8 cellular contexts compared by ENCODE assay signal in the genomic region with DNA sequence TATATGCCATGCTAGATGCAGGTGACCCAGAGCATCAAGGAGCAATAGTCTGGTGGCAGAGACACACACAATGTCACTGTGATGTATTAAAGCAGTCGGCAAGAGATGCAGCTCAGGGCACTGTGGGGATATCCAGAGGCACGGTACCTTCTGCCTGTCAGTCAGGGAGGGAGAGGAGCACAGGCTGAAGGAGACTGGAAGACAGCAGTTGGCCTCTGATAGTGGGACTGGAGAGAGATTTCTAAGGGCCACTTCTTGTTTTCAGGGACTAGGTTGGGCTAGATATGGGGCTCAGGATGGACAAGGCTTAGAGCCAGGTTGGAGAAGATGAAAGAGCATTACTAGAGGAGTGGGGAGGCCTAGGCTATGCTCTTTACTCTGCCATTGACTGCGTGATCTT. TPM values are rescaled to one million over a fixed set of nuclear protein-coding genes. Genes with fewer than 3 reads are reported as not detected.
DNase-seq lines count a peak whose midpoint lies in the region; ATAC-seq, FAIRE-seq and TF ChIP-seq lines count a peak whose summit lies in the region.
"Not testable (repeated sequence)": the region's sequence is repeated elsewhere in the genome, so short reads cannot be mapped to it uniquely, and the experiment has no call there.

No MANE protein-coding gene starts in this region.

- not testable (repeated sequence) for H3K9me2 ChIP-seq in GM23248 (ENCODE audit: insufficient read depth)

- H2AFZ ChIP-seq in GM23248; K562 (ENCODE audit: low read depth, low read length): not testable (repeated sequence)

- in situ Hi-C loops in GM23248 (cut with MboI); K562 (cut with MboI): not testable (repeated sequence)

- CTCF ChIA-PET in K562 (lab: Yijun Ruan, JAX; ENCODE audit: low intra/inter-chr PET ratio): not testable (repeated sequence)

- peak; percentile 63 for FAIRE-seq in K562 (lab: Jason Lieb, UNC)

- H3K9me3 Mint-ChIP-seq in activated naive CD8-positive, alpha-beta T cell (ENCODE audit: low read depth); nephron: not testable (repeated sequence)

- not testable (repeated sequence) for H3K36me3 ChIP-seq in GM23248 (ENCODE audit: low read depth); K562 (ENCODE audit: control insufficient read depth, insufficient read depth, low read length); sigmoid colon; aorta (ENCODE audit: control insufficient read depth in 1 of 2, insufficient read depth in 2 of 2, low read length in 1 of 2)
- H3K36me3 ChIP-seq in esophagus muscularis mucosa: peaks cover 4 to 13% (median 9%) of the 10 kb centered on the region in 4 donors

- H3K4me2 ChIP-seq in GM23248 (ENCODE audit: unreplicated experiment); K562 (ENCODE audit: insufficient read depth, low read length): not testable (repeated sequence)

- BruUV-seq in K562 (replicated peaks; lab: Mats Ljungman, UMichigan): not testable (repeated sequence)

- H3K27ac ChIP-seq in GM23248 (peak overlapping the region; percentile 64; the same call in 1 of the 2 replicates), esophagus muscularis mucosa (replicated peaks in 1 of 4) (peak overlapping the region; percentile 63 to 68 (median 66)), sigmoid colon (peak overlapping the region in 3 of 4 donors; percentile 66 to 73 (median 72)), aorta (ENCODE audit: low read depth in 1 of 2, low read length in 2 of 2) (peak overlapping the region; percentile 29 to 75)
- H3K27ac ChIP-seq in K562 (ENCODE audit: extremely low read depth, low read depth, low read length): not testable (repeated sequence)

- not testable (repeated sequence) for H3K9me1 ChIP-seq in K562 (ENCODE audit: control insufficient read depth, insufficient read depth, low read length)

- TF ChIP-seq POLR2A in K562 (conservative IDR thresholded peaks at IDR 0.05); esophagus muscularis mucosa (IDR thresholded peaks at IDR 0.05; ENCODE audit: low read depth); sigmoid colon (IDR thresholded peaks at IDR 0.05): not testable (repeated sequence)

- TF ChIP-seq CTCF in K562 (IDR thresholded peaks at IDR 0.05 in 2 of 3, conservative IDR thresholded peaks at IDR 0.05 in 1 of 3; ENCODE audit: insufficient read depth in 2 of 3, low read depth in 1 of 3, low read length in 3 of 3); esophagus muscularis mucosa (IDR thresholded peaks at IDR 0.05); nephron (IDR thresholded peaks at IDR 0.05; ENCODE audit: unreplicated experiment in 3 of 3); sigmoid colon (IDR thresholded peaks at IDR 0.05): not testable (repeated sequence)

- ATAC-seq in T-helper 17 cell; K562; aorta (ENCODE audit: low FRiP score): not testable (repeated sequence)

- not testable (repeated sequence) for H3K4me3 ChIP-seq in GM23248; K562; esophagus muscularis mucosa; sigmoid colon; aorta (ENCODE audit: low read length in 2 of 2)

- H3K9ac ChIP-seq in GM23248; K562 (ENCODE audit: insufficient read depth in 1 of 2, low read depth in 2 of 2, low read length in 2 of 2): not testable (repeated sequence)

- not testable (repeated sequence) for DNase-seq in GM23248; T-helper 17 cell; K562 (ENCODE audit: extremely low read depth in 1 of 4, low spot score in 3 of 4); esophagus muscularis mucosa (ENCODE audit: extremely low spot score); sigmoid colon; aorta

- not testable (repeated sequence) for H3K79me2 ChIP-seq in GM23248 (ENCODE audit: insufficient read depth)
- H3K79me2 ChIP-seq in K562 (ENCODE audit: control insufficient read depth, insufficient read depth, low read length): peaks cover 12% of the 10 kb centered on the region

- intact Hi-C loops in K562 (cut with micrococcal nuclease); esophagus muscularis mucosa (cut with DNase I); sigmoid colon (cut with DNase I); aorta (cut with DNase I): not testable (repeated sequence)

- TF ChIP-seq EP300 in K562 (IDR thresholded peaks at IDR 0.05; ENCODE audit: low read length); esophagus muscularis mucosa (IDR thresholded peaks at IDR 0.05); sigmoid colon (IDR thresholded peaks at IDR 0.05): not testable (repeated sequence)

- peaks cover 21% of the 10 kb centered on the region for H3K4me1 ChIP-seq in GM23248 (ENCODE audit: insufficient read depth)
- peaks cover 8 to 18% of the 10 kb centered on the region in 2 experiments; a peak in 4 of 5 replicates for H3K4me1 ChIP-seq in K562 (replicated peaks in 1 of 2; ENCODE audit: control insufficient read depth in 2 of 2, insufficient read depth in 2 of 2, low read length in 2 of 2)
- peaks cover 13 to 36% (median 32%) of the 10 kb centered on the region in 4 donors for H3K4me1 ChIP-seq in esophagus muscularis mucosa
- H3K4me1 ChIP-seq in sigmoid colon: peaks cover 0 to 32% (median 27%) of the 10 kb centered on the region in 4 donors
- not testable (repeated sequence) for H3K4me1 ChIP-seq in aorta (ENCODE audit: control insufficient read depth in 1 of 2, insufficient read depth in 2 of 2, low read length in 2 of 2)

- not testable (repeated sequence) for TF ChIP-seq RAD21 in K562 (CRISPR knock-in tag; conservative IDR thresholded peaks at IDR 0.05 in 1 of 2, IDR thresholded peaks at IDR 0.05 in 1 of 2)

- not testable (repeated sequence) for H3F3A ChIP-seq in GM23248 (ENCODE audit: insufficient read depth)

- H3K4me3 Mint-ChIP-seq in T-helper 17 cell; activated naive CD8-positive, alpha-beta T cell; nephron: not testable (repeated sequence)

- H3K9me3 ChIP-seq in GM23248 (ENCODE audit: low read depth); T-helper 17 cell (ENCODE audit: control insufficient read depth, low read length, poor library complexity, severe bottlenecking); K562 (replicated peaks; ENCODE audit: control insufficient read depth, insufficient read depth, low read depth, low read length); esophagus muscularis mucosa; sigmoid colon; aorta (ENCODE audit: control insufficient read depth, low read length): not testable (repeated sequence)

- H3K4me1 Mint-ChIP-seq in T-helper 17 cell: peaks cover 25% of the 10 kb centered on the region
- H3K4me1 Mint-ChIP-seq in activated naive CD8-positive, alpha-beta T cell (ENCODE audit: low read depth): peaks cover 16% of the 10 kb centered on the region
- peaks cover 24% of the 10 kb centered on the region for H3K4me1 Mint-ChIP-seq in nephron

- POLR2A ChIA-PET in K562 (lab: Yijun Ruan, JAX): interaction anchor here (0.5 to 0.6 kb wide), 2 partner anchors 13 to 39 kb away, joined by 3 to 5 read pairs; no protein-coding TSS in a partner anchor

- not testable (repeated sequence) for H3K27me3 ChIP-seq in GM23248 (replicated peaks; ENCODE audit: insufficient read depth); K562 (ENCODE audit: control insufficient read depth in 2 of 2, insufficient read depth in 2 of 2, low read length in 2 of 2); esophagus muscularis mucosa; sigmoid colon; aorta (ENCODE audit: control insufficient read depth in 1 of 2, insufficient read depth in 2 of 2, low read length in 1 of 2)

- H3K27me3 Mint-ChIP-seq in T-helper 17 cell; activated naive CD8-positive, alpha-beta T cell; nephron (ENCODE audit: low read depth): not testable (repeated sequence)

- peak overlapping the region; percentile 89 for H3K27ac Mint-ChIP-seq in T-helper 17 cell
- H3K27ac Mint-ChIP-seq in activated naive CD8-positive, alpha-beta T cell: peak overlapping the region; percentile 4
- H3K27ac Mint-ChIP-seq in nephron: peak overlapping the region in 2 of 3 experiments; percentile 98 to 99

- H3K36me3 Mint-ChIP-seq in T-helper 17 cell (ENCODE audit: low read depth); activated naive CD8-positive, alpha-beta T cell; nephron (ENCODE audit: low read depth): not testable (repeated sequence)

- WGBS in GM23248 (ENCODE audit: low coverage in 1 of 2, low lambda C conversion rate in 2 of 2, missing lambda C conversion rate in 2 of 2), 2 experiments: 35 to 37% methylated on average over 3 of the region's 3 CpGs
- 6% methylated on average over 3 of the region's 3 CpGs for WGBS in K562 (ENCODE audit: insufficient coverage, low coverage, missing lambda C conversion rate)
- WGBS in esophagus muscularis mucosa: 100% methylated on average over 1 of the region's 3 CpGs
- 66 to 82% methylated on average over 3 of the region's 3 CpGs for WGBS in sigmoid colon, 2 donors
- WGBS in aorta, 2 donors: 93 to 94% methylated on average over 3 of the region's 3 CpGs

- not testable (repeated sequence) for H4K20me1 ChIP-seq in GM23248 (ENCODE audit: insufficient read depth); K562 (replicated peaks; ENCODE audit: control insufficient read depth, insufficient read depth, low read length)

RNA-seq across cellular contexts. Expression of a gene that starts 22.8 kb away (rescaled TPM):
- total RNA-seq in GM23248 (2014; rRNA removed; shearing (Covaris generic)): 39.6 and 61.4 TPM in 2 replicates
- 69.2 and 78.6 TPM in 2 replicates for polyA plus RNA-seq in GM23248 (2016; fragmentation: Nextera tagmentation; extraction: Ambion mirVana)
- total RNA-seq in T-helper 17 cell: 10 to 100 TPM; 20.7 to 28.5 TPM
- total RNA-seq in K562 (2011; cell fraction: chromatin; rRNA removed; ENCODE audit: low replicate concordance): 16.6 and 32.2 TPM in 2 replicates
- 41.9 and 55.9 TPM in 2 replicates for total RNA-seq in K562 (2011; cell fraction: nucleolus; rRNA removed)
- total RNA-seq in K562 (2011; cell fraction: nucleoplasm; rRNA removed): 26.1 and 28.5 TPM in 2 replicates
- total RNA-seq in K562 (2014; rRNA removed): 98.4 and 165 TPM in 2 replicates
- total RNA-seq in K562 (2014; rRNA removed; fragmentation: Illumina TruSeq; extraction: Trizol): 37.3 and 44.6 TPM in 2 replicates
- 65.1 and 66.9 TPM in 2 replicates for total RNA-seq in K562 (2015; rRNA removed; fragmentation: Illumina TruSeq; extraction: Trizol)
- total RNA-seq in K562 (2021): 73.8 and 83.3 TPM in 2 replicates
- 65.8 and 73.3 TPM in 2 replicates for polyA plus RNA-seq in K562 (2011; rRNA removed)
- polyA plus RNA-seq in K562 (2011; cell fraction: cytosol; rRNA removed): 102 and 177 TPM in 2 replicates
- polyA plus RNA-seq in K562 (2011; cell fraction: nucleus; rRNA removed): 65.2 and 88.3 TPM in 2 replicates
- polyA plus RNA-seq in K562 (2012): 79.8 and 86.4 TPM in 2 replicates
- 80.0 and 88.4 TPM in 2 replicates for polyA plus RNA-seq in K562 (2014; fragmentation: Illumina TruSeq; extraction: Trizol)
- 10 to 100 TPM; 29.1 to 66.3 TPM for polyA plus RNA-seq in K562 (2014; fragmentation: Nextera tagmentation; extraction: Ambion mirVana)
- 83.5 and 90.5 TPM in 2 replicates for polyA plus RNA-seq in K562 (2014; rRNA removed)
- polyA minus RNA-seq in K562 (2011; rRNA and poly(A)+ RNA removed): 25.2 and 38.9 TPM in 2 replicates
- 35.6 and 41.5 TPM in 2 replicates for polyA minus RNA-seq in K562 (2011; cell fraction: cytosol; rRNA and poly(A)+ RNA removed)
- 26.3 and 28.4 TPM in 2 replicates for polyA minus RNA-seq in K562 (2011; cell fraction: nucleus; rRNA and poly(A)+ RNA removed)
- total RNA-seq in esophagus muscularis mucosa: 10 to 100 TPM; 34.1 to 52.8 (median 38.0) TPM
- 10 to 100 TPM; 15.5 to 29.8 (median 27.7) TPM for total RNA-seq in sigmoid colon
- polyA plus RNA-seq in sigmoid colon: 10 to 100 TPM; 51.7 to 69.7 (median 53.2) TPM
- total RNA-seq in aorta: 10 to 100 TPM; 20.3 to 21.3 TPM
- polyA plus RNA-seq in aorta: 10 to 100 TPM; 26.2 to 52.9 TPM

RNA-seq across cellular contexts. Expression of a gene that starts 23.6 kb away (rescaled TPM):
- total RNA-seq in GM23248 (2014; rRNA removed; shearing (Covaris generic)): 20.6 and 21.4 TPM in 2 replicates
- 14.9 and 16.6 TPM in 2 replicates for polyA plus RNA-seq in GM23248 (2016; fragmentation: Nextera tagmentation; extraction: Ambion mirVana)
- 10 to 100 TPM; 34.6 to 38.4 TPM for total RNA-seq in T-helper 17 cell
- total RNA-seq in K562 (2011; cell fraction: chromatin; rRNA removed; ENCODE audit: low replicate concordance): 41.1 and 69.3 TPM in 2 replicates
- 30.0 and 35.2 TPM in 2 replicates for total RNA-seq in K562 (2011; cell fraction: nucleolus; rRNA removed)
- 23.9 and 24.2 TPM in 2 replicates for total RNA-seq in K562 (2011; cell fraction: nucleoplasm; rRNA removed)
- 2.5 and 3.2 TPM in 2 replicates for total RNA-seq in K562 (2014; rRNA removed)
- 2.0 and 2.4 TPM in 2 replicates for total RNA-seq in K562 (2014; rRNA removed; fragmentation: Illumina TruSeq; extraction: Trizol)
- total RNA-seq in K562 (2015; rRNA removed; fragmentation: Illumina TruSeq; extraction: Trizol): 3.1 and 3.4 TPM in 2 replicates
- 3.3 and 5.0 TPM in 2 replicates for total RNA-seq in K562 (2021)
- polyA plus RNA-seq in K562 (2011; rRNA removed): 5.8 and 6.8 TPM in 2 replicates
- 4.3 and 5.3 TPM in 2 replicates for polyA plus RNA-seq in K562 (2011; cell fraction: cytosol; rRNA removed)
- polyA plus RNA-seq in K562 (2011; cell fraction: nucleus; rRNA removed): 48.2 and 56.8 TPM in 2 replicates
- polyA plus RNA-seq in K562 (2012): 6.7 and 14.3 TPM in 2 replicates
- 2.5 and 3.2 TPM in 2 replicates for polyA plus RNA-seq in K562 (2014; fragmentation: Illumina TruSeq; extraction: Trizol)
- polyA plus RNA-seq in K562 (2014; fragmentation: Nextera tagmentation; extraction: Ambion mirVana): under 1 TPM; 0.59 to 0.89 TPM
- 6.6 and 8.3 TPM in 2 replicates for polyA plus RNA-seq in K562 (2014; rRNA removed)
- 4.6 TPM in 2 replicates for polyA minus RNA-seq in K562 (2011; rRNA and poly(A)+ RNA removed)
- polyA minus RNA-seq in K562 (2011; cell fraction: cytosol; rRNA and poly(A)+ RNA removed): 2.0 and 2.3 TPM in 2 replicates
- polyA minus RNA-seq in K562 (2011; cell fraction: nucleus; rRNA and poly(A)+ RNA removed): 7.3 and 8.8 TPM in 2 replicates
- 10 to 100 TPM; 16.2 to 37.4 (median 23.4) TPM for total RNA-seq in esophagus muscularis mucosa
- total RNA-seq in sigmoid colon: 10 to 100 TPM in 3 of 4 donors, 1 to 10 TPM in 1; 9.6 to 43.5 (median 18.5) TPM
- polyA plus RNA-seq in sigmoid colon: 10 to 100 TPM in 1 of 3 donors, 1 to 10 TPM in 2; 3.5 to 13.4 (median 6.0) TPM
- total RNA-seq in aorta: 10 to 100 TPM; 58.9 to 97.9 TPM
- 100 to 1,000 TPM in 1 of 2 donors, 10 to 100 TPM in 1; 21.7 to 195 TPM for polyA plus RNA-seq in aorta

RNA-seq across cellular contexts. Expression of a gene that starts 24.0 kb away (rescaled TPM):
- 6.4 and 8.0 TPM in 2 replicates for total RNA-seq in GM23248 (2014; rRNA removed; shearing (Covaris generic))
- 8.0 TPM in 2 replicates for polyA plus RNA-seq in GM23248 (2016; fragmentation: Nextera tagmentation; extraction: Ambion mirVana)
- 1 to 10 TPM; 8.6 to 9.3 TPM for total RNA-seq in T-helper 17 cell
- total RNA-seq in K562 (2011; cell fraction: chromatin; rRNA removed; ENCODE audit: low replicate concordance): 20.6 and 45.2 TPM in 2 replicates
- 38.6 and 38.9 TPM in 2 replicates for total RNA-seq in K562 (2011; cell fraction: nucleolus; rRNA removed)
- total RNA-seq in K562 (2011; cell fraction: nucleoplasm; rRNA removed): 36.1 and 52.0 TPM in 2 replicates
- 6.4 and 10.6 TPM in 2 replicates for total RNA-seq in K562 (2014; rRNA removed)
- total RNA-seq in K562 (2014; rRNA removed; fragmentation: Illumina TruSeq; extraction: Trizol): 1.9 and 2.0 TPM in 2 replicates
- total RNA-seq in K562 (2015; rRNA removed; fragmentation: Illumina TruSeq; extraction: Trizol): 3.4 and 4.1 TPM in 2 replicates
- total RNA-seq in K562 (2021): 41.8 and 43.0 TPM in 2 replicates
- 5.9 and 17.5 TPM in 2 replicates for polyA plus RNA-seq in K562 (2011; rRNA removed)
- 10.9 and 13.6 TPM in 2 replicates for polyA plus RNA-seq in K562 (2011; cell fraction: cytosol; rRNA removed)
- polyA plus RNA-seq in K562 (2011; cell fraction: nucleus; rRNA removed): 30.5 and 33.5 TPM in 2 replicates
- polyA plus RNA-seq in K562 (2012): 23.2 and 25.9 TPM in 2 replicates
- polyA plus RNA-seq in K562 (2014; fragmentation: Illumina TruSeq; extraction: Trizol): 11.8 and 21.9 TPM in 2 replicates
- polyA plus RNA-seq in K562 (2014; fragmentation: Nextera tagmentation; extraction: Ambion mirVana): 1 to 10 TPM; 2.0 to 2.1 TPM
- 15.4 and 17.7 TPM in 2 replicates for polyA plus RNA-seq in K562 (2014; rRNA removed)
- 3.8 and 3.9 TPM in 2 replicates for polyA minus RNA-seq in K562 (2011; rRNA and poly(A)+ RNA removed)
- 13.7 and 24.0 TPM in 2 replicates for polyA minus RNA-seq in K562 (2011; cell fraction: cytosol; rRNA and poly(A)+ RNA removed)
- 6.2 and 7.2 TPM in 2 replicates for polyA minus RNA-seq in K562 (2011; cell fraction: nucleus; rRNA and poly(A)+ RNA removed)
- 10 to 100 TPM; 15.1 to 38.7 (median 22.6) TPM for total RNA-seq in esophagus muscularis mucosa
- total RNA-seq in sigmoid colon: 10 to 100 TPM; 11.8 to 44.0 (median 16.0) TPM
- polyA plus RNA-seq in sigmoid colon: 10 to 100 TPM in 1 of 3 donors, 1 to 10 TPM in 2; 5.4 to 17.6 (median 6.5) TPM
- 10 to 100 TPM; 22.8 to 28.7 TPM for total RNA-seq in aorta
- 10 to 100 TPM in 1 of 2 donors, 1 to 10 TPM in 1; 6.0 to 25.4 TPM for polyA plus RNA-seq in aorta

RNA-seq across cellular contexts. Expression of a gene that starts 30.9 kb away (rescaled TPM):
- total RNA-seq in GM23248 (2014; rRNA removed; shearing (Covaris generic)): 53.6 and 80.5 TPM in 2 replicates
- polyA plus RNA-seq in GM23248 (2016; fragmentation: Nextera tagmentation; extraction: Ambion mirVana) (135 and 141 TPM in 2 replicates), K562 (2011; rRNA removed) (100 and 140 TPM in 2 replicates), K562 (2014; fragmentation: Illumina TruSeq; extraction: Trizol) (86.1 and 100 TPM in 2 replicates), K562 (2014; fragmentation: Nextera tagmentation; extraction: Ambion mirVana) (10 to 100 TPM; 72.9 to 83.3 TPM), K562 (2014; rRNA removed) (130 and 131 TPM in 2 replicates), sigmoid colon (10 to 100 TPM; 11.6 to 56.4 (median 22.8) TPM), aorta (10 to 100 TPM; 11.9 to 46.8 TPM)
- total RNA-seq in T-helper 17 cell (10 to 100 TPM; 60.1 to 69.4 TPM), K562 (2014; rRNA removed) (101 and 132 TPM in 2 replicates), K562 (2014; rRNA removed; fragmentation: Illumina TruSeq; extraction: Trizol) (13.4 and 14.2 TPM in 2 replicates), K562 (2015; rRNA removed; fragmentation: Illumina TruSeq; extraction: Trizol) (24.0 and 25.4 TPM in 2 replicates), K562 (2021) (111 TPM in 2 replicates), esophagus muscularis mucosa (10 to 100 TPM; 33.6 to 56.0 (median 43.5) TPM), sigmoid colon (10 to 100 TPM; 25.1 to 45.3 (median 36.5) TPM), aorta (10 to 100 TPM; 36.9 to 39.7 TPM)
- 59.7 and 127 TPM in 2 replicates for total RNA-seq in K562 (2011; cell fraction: chromatin; rRNA removed; ENCODE audit: low replicate concordance)
- total RNA-seq in K562 (2011; cell fraction: nucleolus; rRNA removed): 178 TPM in 2 replicates
- total RNA-seq in K562 (2011; cell fraction: nucleoplasm; rRNA removed): 135 and 144 TPM in 2 replicates
- 214 and 294 TPM in 2 replicates for polyA plus RNA-seq in K562 (2011; cell fraction: cytosol; rRNA removed)
- polyA plus RNA-seq in K562 (2011; cell fraction: nucleus; rRNA removed): 103 and 109 TPM in 2 replicates
- polyA plus RNA-seq in K562 (2012): 94.0 and 101 TPM in 2 replicates
- 57.0 and 75.1 TPM in 2 replicates for polyA minus RNA-seq in K562 (2011; rRNA and poly(A)+ RNA removed)
- polyA minus RNA-seq in K562 (2011; cell fraction: cytosol; rRNA and poly(A)+ RNA removed): 62.4 and 70.4 TPM in 2 replicates
- 16.4 and 25.2 TPM in 2 replicates for polyA minus RNA-seq in K562 (2011; cell fraction: nucleus; rRNA and poly(A)+ RNA removed)

RNA-seq across cellular contexts. Expression of a gene that starts 42.0 kb away (rescaled TPM):
- 16.8 and 24.0 TPM in 2 replicates for total RNA-seq in GM23248 (2014; rRNA removed; shearing (Covaris generic))
- 10.2 and 10.4 TPM in 2 replicates for polyA plus RNA-seq in GM23248 (2016; fragmentation: Nextera tagmentation; extraction: Ambion mirVana)
- total RNA-seq in T-helper 17 cell: 10 to 100 TPM; 54.8 to 57.8 TPM
- 311 and 570 TPM in 2 replicates for total RNA-seq in K562 (2011; cell fraction: chromatin; rRNA removed; ENCODE audit: low replicate concordance)
- total RNA-seq in K562 (2011; cell fraction: nucleolus; rRNA removed): 299 and 331 TPM in 2 replicates
- 264 and 285 TPM in 2 replicates for total RNA-seq in K562 (2011; cell fraction: nucleoplasm; rRNA removed)
- total RNA-seq in K562 (2014; rRNA removed): 36.4 and 40.2 TPM in 2 replicates
- 24.2 and 25.6 TPM in 2 replicates for total RNA-seq in K562 (2014; rRNA removed; fragmentation: Illumina TruSeq; extraction: Trizol)
- total RNA-seq in K562 (2015; rRNA removed; fragmentation: Illumina TruSeq; extraction: Trizol): 37.0 and 39.6 TPM in 2 replicates
- total RNA-seq in K562 (2021): 60.2 and 65.4 TPM in 2 replicates
- 67.8 and 105 TPM in 2 replicates for polyA plus RNA-seq in K562 (2011; rRNA removed)
- 48.7 and 49.0 TPM in 2 replicates for polyA plus RNA-seq in K562 (2011; cell fraction: cytosol; rRNA removed)
- polyA plus RNA-seq in K562 (2011; cell fraction: nucleus; rRNA removed): 890 and 922 TPM in 2 replicates
- polyA plus RNA-seq in K562 (2012): 56.9 and 62.9 TPM in 2 replicates
- polyA plus RNA-seq in K562 (2014; fragmentation: Illumina TruSeq; extraction: Trizol): 59.9 and 67.3 TPM in 2 replicates
- polyA plus RNA-seq in K562 (2014; fragmentation: Nextera tagmentation; extraction: Ambion mirVana): 10 to 100 TPM; 13.5 to 15.7 TPM
- polyA plus RNA-seq in K562 (2014; rRNA removed): 69.1 and 81.4 TPM in 2 replicates
- polyA minus RNA-seq in K562 (2011; rRNA and poly(A)+ RNA removed): 58.6 and 59.3 TPM in 2 replicates
- 30.5 and 30.7 TPM in 2 replicates for polyA minus RNA-seq in K562 (2011; cell fraction: cytosol; rRNA and poly(A)+ RNA removed)
- polyA minus RNA-seq in K562 (2011; cell fraction: nucleus; rRNA and poly(A)+ RNA removed): 109 and 138 TPM in 2 replicates
- total RNA-seq in esophagus muscularis mucosa: 10 to 100 TPM; 17.6 to 32.0 (median 25.3) TPM
- 10 to 100 TPM; 21.4 to 33.2 (median 25.3) TPM for total RNA-seq in sigmoid colon
- polyA plus RNA-seq in sigmoid colon: 10 to 100 TPM in 2 of 3 donors, 1 to 10 TPM in 1; 7.2 to 45.9 (median 14.4) TPM
- 10 to 100 TPM; 39.6 to 63.0 TPM for total RNA-seq in aorta
- polyA plus RNA-seq in aorta: 10 to 100 TPM in 1 of 2 donors, 1 to 10 TPM in 1; 9.3 to 88.6 TPM

Comparison
In these comparisons a context has a peak if more than half of its experiments do, and no peak if none do; other contexts are left out.
1. H3K27ac Mint-ChIP-seq: peak in every context shown above with its lines; median percentile 98 in nephron; 89 in T-helper 17 cell; 4 in activated naive CD8-positive, alpha-beta T cell.